ENCODE assay signal across 8 cellular contexts in the genomic region with DNA sequence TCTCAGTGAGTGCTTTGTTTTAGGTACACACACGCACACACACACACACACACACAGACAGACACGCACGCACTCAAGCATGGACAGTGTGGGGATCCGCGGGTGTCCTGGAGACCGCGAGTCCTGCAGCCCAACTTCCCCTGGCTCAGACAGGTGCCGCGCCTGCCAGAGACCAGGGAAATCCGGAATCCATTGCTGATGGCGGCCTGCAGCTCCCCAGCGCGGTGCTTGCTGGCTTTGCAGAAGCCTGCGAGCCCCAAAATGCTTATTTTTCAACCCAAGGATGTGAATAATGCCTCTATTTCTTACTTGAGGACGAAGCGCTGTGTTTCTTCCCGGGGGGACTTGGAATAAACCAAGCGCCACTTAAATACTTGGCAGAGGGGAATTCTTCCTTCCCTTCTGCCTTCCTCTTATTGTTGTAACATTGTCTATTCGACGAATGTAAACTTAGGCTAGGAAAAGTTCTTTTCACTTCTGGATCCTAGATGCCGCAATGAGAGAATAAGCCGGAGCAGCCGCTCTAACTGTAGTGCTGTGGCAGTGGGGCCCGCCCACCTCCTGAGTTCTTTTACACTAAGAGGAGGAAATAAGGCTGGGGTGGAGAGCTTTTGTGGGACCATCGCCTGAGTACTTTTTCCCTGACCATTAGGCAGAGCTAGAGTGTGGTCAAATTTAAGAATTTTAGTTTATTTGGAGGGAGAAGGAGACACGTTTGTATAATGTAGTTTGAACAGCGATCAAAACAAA. TPM values are rescaled to one million over a fixed set of nuclear protein-coding genes. Genes with fewer than 3 reads are reported as not detected.
DNase-seq lines count a peak whose midpoint lies in the region; ATAC-seq, FAIRE-seq and TF ChIP-seq lines count a peak whose summit lies in the region.

No MANE protein-coding gene starts in this region.

- H3K9me3 ChIP-seq in kidney (ENCODE audit: control insufficient read depth in 1 of 2, low read length in 2 of 2): no peaks in the 10 kb centered on the region
- H3K9me3 ChIP-seq in smooth muscle cell (replicated peaks; ENCODE audit: low read depth): no peaks in the 10 kb centered on the region

- intact Hi-C loops in kidney (cut with DNase I): no loop called here

- no peak for FAIRE-seq in kidney (lab: Jason Lieb, UNC)

- peak overlapping the region; percentile 43 to 81 for H3K27ac ChIP-seq in kidney (ENCODE audit: low read depth in 2 of 2, low read length in 2 of 2)
- no peak overlapping the region for H3K27ac ChIP-seq in smooth muscle cell (ENCODE audit: low read depth)

- ATAC-seq in HG02973 (IDR thresholded peaks at IDR 0.05; ENCODE audit: unreplicated experiment) (peak; percentile 37), HG03565 (IDR thresholded peaks at IDR 0.05; ENCODE audit: unreplicated experiment) (no peak)

- H3K9ac ChIP-seq in kidney (ENCODE audit: low read length in 2 of 2): peak overlapping the region; percentile 51 to 66
- H3K9ac ChIP-seq in smooth muscle cell (ENCODE audit: low read depth): peak overlapping the region; percentile 22

- H3K4me2 ChIP-seq in smooth muscle cell: peak overlapping the region; percentile 97

- peaks cover 7% of the 10 kb centered on the region for H3K79me2 ChIP-seq in smooth muscle cell (ENCODE audit: low read depth)

- TF ChIP-seq CTCF in GM10266 (IDR thresholded peaks at IDR 0.05; ENCODE audit: control insufficient read depth, insufficient read depth, low read depth, missing control alignments): peak; percentile 19
- peak; percentile 35 for TF ChIP-seq CTCF in kidney (IDR thresholded peaks at IDR 0.05; ENCODE audit: borderline replicate concordance, extremely low read depth, insufficient read depth)
- peak; percentile 14 for TF ChIP-seq CTCF in smooth muscle cell (IDR thresholded peaks at IDR 0.05; ENCODE audit: borderline replicate concordance, insufficient read depth, poor library complexity, severe bottlenecking)

- H3K4me3 ChIP-seq in kidney (ENCODE audit: low read length in 2 of 2) (peak overlapping the region; percentile 73 to 91), smooth muscle cell (peak overlapping the region; percentile 77)

- peak overlapping the region; percentile 82 for H2AFZ ChIP-seq in smooth muscle cell (ENCODE audit: low read depth)

- peaks cover 3% of the 10 kb centered on the region for H3F3A ChIP-seq in smooth muscle cell (ENCODE audit: low read depth)

- WGBS in smooth muscle cell (ENCODE audit: low lambda C conversion rate): 6% methylated on average over 27 of the region's 27 CpGs

- no peaks in the 10 kb centered on the region for H3K27me3 ChIP-seq in smooth muscle cell (ENCODE audit: low read depth)

- no peaks in the 10 kb centered on the region for H4K20me1 ChIP-seq in smooth muscle cell (ENCODE audit: low read depth)

- H3K36me3 ChIP-seq in kidney (ENCODE audit: control insufficient read depth in 1 of 2, insufficient read depth in 2 of 2, low read length in 2 of 2) (no peaks in the 10 kb centered on the region), smooth muscle cell (ENCODE audit: low read depth) (no peaks in the 10 kb centered on the region)

- H3K4me1 ChIP-seq in kidney (ENCODE audit: control insufficient read depth in 1 of 2, insufficient read depth in 1 of 2, low read depth in 1 of 2, low read length in 2 of 2): no peaks in the 10 kb centered on the region
- peaks cover 20% of the 10 kb centered on the region for H3K4me1 ChIP-seq in smooth muscle cell (ENCODE audit: low read depth)

- DNase-seq in GM10266 (ENCODE audit: extremely low spot score) (peak; percentile 60), T-helper 1 cell (peak in 4 of 5 donors; percentile 8 to 52 (median 12)), kidney (peak; percentile 82), smooth muscle cell (lab: John Stamatoyannopoulos, UW; ENCODE audit: unreplicated experiment) (peak; percentile 23), NCI-H187 treated with DMSO at 0.1 percent for 48 hours (lab: John Stamatoyannopoulos, UW) (no peak)
- DNase-seq in central memory CD4-positive, alpha-beta T cell: peak; percentile 15

RNA-seq across cellular contexts. Expression of a gene that starts 0.8 kb away (rescaled TPM):
- total RNA-seq in kidney (44.5 TPM), smooth muscle cell (16.4 and 19.2 TPM in 2 replicates)
- polyA plus RNA-seq in kidney (ENCODE audit: insufficient read depth, low read depth, low replicate concordance) (4.9 TPM), smooth muscle cell (1.5 and 5.4 TPM in 2 replicates)
